26 cellular contexts compared by ENCODE assay signal in the genomic region with DNA sequence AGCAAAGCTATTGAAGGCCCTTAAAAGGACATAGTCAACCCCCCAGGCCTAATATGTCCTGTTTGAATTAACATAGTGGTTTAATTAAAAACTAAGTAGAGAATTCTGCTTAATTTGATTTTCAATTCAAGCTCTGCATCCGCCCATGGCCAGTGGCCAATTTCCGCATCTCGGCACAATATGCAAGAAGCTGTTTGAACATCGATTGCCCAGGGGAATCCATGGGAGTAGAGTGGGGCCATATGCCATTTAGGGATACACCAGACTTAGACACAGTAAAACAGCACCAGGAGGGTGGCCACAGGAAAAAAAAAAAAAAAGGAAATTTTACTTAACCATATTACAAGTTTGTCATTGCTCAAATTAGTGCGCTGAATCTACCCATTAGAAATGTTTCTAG.
"Had no signal": no experiment of that assay in that cellular context is flagged by ENCODE, and none has a peak within 500 bp of the region (broad histone marks: within the 10 kb centered on the region; RNA-seq: fewer than 3 reads in every experiment).

No MANE protein-coding gene starts in this region.

- H3K27ac ChIP-seq: body of pancreas, colonic mucosa, epithelial cell of prostate, esophagus squamous epithelium, hepatocyte, lower lobe of right lung, neural progenitor cell, parathyroid adenoma, psoas muscle, right lobe of liver, tibial nerve had no signal

- H3K4me3 ChIP-seq: body of pancreas, colonic mucosa, esophagus squamous epithelium, hepatocyte, lower lobe of right lung, neural progenitor cell, psoas muscle, right lobe of liver, tibial nerve had no signal

- H3K36me3 ChIP-seq: colonic mucosa, neural progenitor cell, right lobe of liver had no signal

- DNase-seq: activated B cell treated with CpG ODN at 0.5 μM for 24 hours; activated CD8-positive, alpha-beta memory T cell treated with anti-CD3 and anti-CD28 coated beads, Interleukin-2, amount 10 ng/mL, durations not matched to agents 7 days and 5 days; activated CD8-positive, alpha-beta T cell treated with anti-CD3 and anti-CD28 coated beads, Interleukin-2, amount 10 ng/mL, durations not matched to agents 7 days and 5 days; activated naive CD4-positive, alpha-beta T cell; activated T-cell treated with anti-CD3 and anti-CD28 coated beads, Interleukin-2, amount 50 U/mL, for 48 hours; aorta; body of pancreas; cerebellar nuclear complex; colonic mucosa; effector CD8-positive, alpha-beta T cell; esophagus squamous epithelium; kidney; lower lobe of right lung; mesenchymal stem cell; naive thymus-derived CD8-positive, alpha-beta T cell; occipital lobe; psoas muscle; right lobe of liver; stimulated activated CD4-positive, alpha-beta T cell treated with anti-CD3 and anti-CD28 coated beads, Interleukin-2, amount 100 ng/mL, for 48 hours; stimulated activated naive CD4-positive, alpha-beta T cell treated with Interleukin-2 at 50 U/mL for 16 hours had no signal

- H3K4me1 ChIP-seq: colonic mucosa, esophagus squamous epithelium, lower lobe of right lung, neural progenitor cell, parathyroid adenoma, psoas muscle had no signal

- H3K9me3 ChIP-seq: body of pancreas, colonic mucosa, esophagus squamous epithelium, lower lobe of right lung, psoas muscle, right lobe of liver, tibial nerve had no signal

- H3K27me3 ChIP-seq: body of pancreas, colonic mucosa, esophagus squamous epithelium, hepatocyte, neural progenitor cell, right lobe of liver, tibial nerve had no signal

- ATAC-seq: activated CD8-positive, alpha-beta memory T cell treated with anti-CD3 and anti-CD28 coated beads, Interleukin-2, amount 10 ng/mL, durations not matched to agents 7 days and 5 days; activated CD8-positive, alpha-beta T cell treated with anti-CD3 and anti-CD28 coated beads, Interleukin-2, amount 10 ng/mL, durations not matched to agents 7 days and 5 days; activated naive CD4-positive, alpha-beta T cell treated with anti-CD3 and anti-CD28 coated beads, Interleukin-2, amount 50 U/mL, for 72 hours; body of pancreas; lower lobe of right lung; naive thymus-derived CD8-positive, alpha-beta T cell; psoas muscle; right lobe of liver had no signal
